In the genomic region with DNA sequence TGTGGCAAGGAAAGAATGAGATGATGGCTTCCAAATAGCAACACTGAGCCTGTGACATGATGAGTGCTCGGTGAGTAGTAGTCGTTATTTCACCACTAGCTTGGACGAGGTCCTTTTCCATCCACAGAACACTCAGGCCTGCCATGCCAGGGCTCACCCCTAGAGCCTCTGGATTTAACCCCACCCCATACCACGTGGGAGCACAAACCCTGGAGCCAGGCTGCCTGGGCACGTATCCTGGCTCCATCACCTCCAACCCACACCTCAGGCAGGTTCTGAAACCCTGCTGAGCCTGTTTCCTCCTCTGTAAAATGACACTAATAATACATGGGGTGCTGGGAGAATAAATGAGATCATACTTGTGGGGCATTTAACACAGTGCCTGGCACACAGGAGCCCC, we compare ENCODE assay signal across 21 cellular contexts.
A peak's percentile ranks its signal among the peaks of the same experiment; 100 is the strongest.
DNase-seq lines count a peak whose midpoint lies in the region; ATAC-seq and TF ChIP-seq lines count a peak whose summit lies in the region.
"Had no signal": no experiment of that assay in that cellular context is flagged by ENCODE, and none has a peak within 500 bp of the region (broad histone marks: within the 10 kb centered on the region; RNA-seq: fewer than 3 reads in every experiment).

No MANE protein-coding gene starts in this region.

- POLR2A ChIA-PET in RWPE1 (lab: Yijun Ruan, JAX; ENCODE audit: low non-redundant PET), result no interaction called here

- DNase-seq in H7, result peak; percentile 25
- peak; percentile 36 for DNase-seq in RWPE1 (ENCODE audit: low spot score)
- peak; percentile 70 for DNase-seq in epithelial cell of esophagus (ENCODE audit: low read depth)
- peak; percentile 24 to 34 for DNase-seq in foreskin keratinocyte
- DNase-seq in activated CD8-positive, alpha-beta memory T cell treated with anti-CD3 and anti-CD28 coated beads, Interleukin-2, amount 50 U/mL, for 4 hours, result no peak
- no peak for DNase-seq in DMS153 treated with DMSO at 0.1 percent for 48 hours (lab: John Stamatoyannopoulos, UW; ENCODE audit: unreplicated experiment)
- DNase-seq: 8988T; ACHN; AML-193; BE2C; CD4-positive, alpha-beta T cell; CD8-positive, alpha-beta memory T cell; DMS 273 treated with DMSO at 0.1 percent for 48 hours; DMS53; DMS79 treated with DMSO at 0.1 percent for 48 hours; GF-D8; GOT3; HCEC 1CT had no signal

- no peaks in the 10 kb centered on the region for H3K4me1 ChIP-seq in foreskin keratinocyte
- H3K4me1 ChIP-seq: A549, BE2C had no signal

- H3K27me3 ChIP-seq in H7 (ENCODE audit: control insufficient read depth, insufficient read depth, low read length), result no peaks in the 10 kb centered on the region
- peaks cover 4% of the 10 kb centered on the region for H3K27me3 ChIP-seq in foreskin keratinocyte
- H3K27me3 ChIP-seq: BE2C; BLaER1 treated with 17β-estradiol and CSF1 and Interleukin-3, amounts not matched to agents 10 nM and 100 nM had no signal

- no peaks in the 10 kb centered on the region for H3K36me3 ChIP-seq in H7 (replicated peaks; ENCODE audit: control insufficient read depth, insufficient read depth, low read length)
- H3K36me3 ChIP-seq: BE2C had no signal

- H3K4me3 ChIP-seq in H7 (ENCODE audit: insufficient read depth, low read depth, low read length), result no peak overlapping the region
- H3K4me3 ChIP-seq in epithelial cell of esophagus (ENCODE audit: low read length), result no peak overlapping the region
- H3K4me3 ChIP-seq: A549; BLaER1 treated with 17β-estradiol and CSF1 and Interleukin-3, amounts not matched to agents 10 nM and 100 nM had no signal

- no peak for TF ChIP-seq CTCF in RWPE1 (conservative IDR thresholded peaks at IDR 0.05; ENCODE audit: low read depth)
- peak; percentile 16 for TF ChIP-seq CTCF in epithelial cell of esophagus (IDR thresholded peaks at IDR 0.05; ENCODE audit: insufficient read depth, low read depth, low read length, missing control alignments)
- TF ChIP-seq CTCF in foreskin keratinocyte (conservative IDR thresholded peaks at IDR 0.05), result no peak

- ATAC-seq in foreskin keratinocyte (peak; percentile 48), GM21447 (IDR thresholded peaks at IDR 0.05; ENCODE audit: unreplicated experiment) (no peak)
- ATAC-seq: A549 had no signal

- H3K27ac ChIP-seq in RWPE1, result no peak overlapping the region
- H3K27ac ChIP-seq in foreskin keratinocyte, result no peak overlapping the region
- H3K27ac ChIP-seq: A549; BLaER1 treated with 17β-estradiol and CSF1 and Interleukin-3, amounts not matched to agents 10 nM and 100 nM had no signal

- CTCF ChIA-PET in RWPE1 (lab: Yijun Ruan, JAX), result no interaction called here

Comparison
In these comparisons a context has a peak if more than half of its experiments do, and no peak if none do; other contexts are left out.
1. DNase-seq: peak in H7 (single experiment), RWPE1 (single experiment), epithelial cell of esophagus (single experiment) and foreskin keratinocyte (2 of 2); none in activated CD8-positive, alpha-beta memory T cell treated with anti-CD3 and anti-CD28 coated beads, Interleukin-2, amount 50 U/mL, for 4 hours (single experiment) and DMS153 treated with DMSO at 0.1 percent for 48 hours (single experiment).